ENCODE assay signal across 12 cellular contexts in the genomic region with DNA sequence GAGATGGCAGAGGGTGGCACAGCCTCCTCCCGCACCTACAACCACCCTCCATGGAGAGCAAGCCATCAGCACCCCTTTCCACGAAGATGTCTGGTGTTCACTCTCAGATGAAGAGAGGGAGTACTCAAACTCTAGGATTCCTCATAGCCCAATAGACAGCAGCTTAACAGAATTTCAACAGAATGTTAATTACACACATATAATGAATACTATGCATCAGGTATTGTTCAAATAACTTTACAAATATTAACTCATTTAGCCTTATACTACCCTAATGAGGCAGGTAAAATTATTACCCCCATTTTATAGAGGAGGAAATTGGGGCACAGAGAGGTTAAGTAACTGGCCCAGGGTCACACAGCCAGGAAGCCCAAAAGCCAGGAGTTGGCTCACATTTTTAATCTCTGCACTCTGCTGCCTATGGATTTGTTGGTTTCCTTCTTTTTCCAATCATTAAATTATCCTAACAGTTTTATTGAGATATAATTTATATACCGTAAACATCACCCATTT. TPM values are rescaled to one million over a fixed set of nuclear protein-coding genes. Genes with fewer than 3 reads are reported as not detected.
DNase-seq lines count a peak whose midpoint lies in the region; ATAC-seq and TF ChIP-seq lines count a peak whose summit lies in the region.
"Had no signal": no experiment of that assay in that cellular context is flagged by ENCODE, and none has a peak within 500 bp of the region (broad histone marks: within the 10 kb centered on the region; RNA-seq: fewer than 3 reads in every experiment).

No MANE protein-coding gene starts in this region.

- H3K36me3 ChIP-seq in hepatocyte (replicated peaks; ENCODE audit: insufficient read depth, low read depth) (no peaks in the 10 kb centered on the region), parathyroid adenoma (ENCODE audit: control insufficient read depth, insufficient read depth, low read length) (no peaks in the 10 kb centered on the region), upper lobe of right lung (no peaks in the 10 kb centered on the region)

- no peak overlapping the region for H3K9ac ChIP-seq in parathyroid adenoma

- peaks cover 28% of the 10 kb centered on the region for H3K4me1 ChIP-seq in hepatocyte (ENCODE audit: insufficient read depth)
- H3K4me1 ChIP-seq in parathyroid adenoma: no peaks in the 10 kb centered on the region
- H3K4me1 ChIP-seq in upper lobe of right lung: peaks cover 61% of the 10 kb centered on the region

- H3K4me3 ChIP-seq in hepatocyte (no peak overlapping the region), parathyroid adenoma (ENCODE audit: low read depth, low read length) (no peak overlapping the region), upper lobe of right lung (no peak overlapping the region)

- DNase-seq in caudate nucleus (lab: John Stamatoyannopoulos, UW) (no peak), hepatocyte (ENCODE audit: low spot score) (no peak), upper lobe of right lung (no peak), NCI-H2227 (lab: John Stamatoyannopoulos, UW; ENCODE audit: unreplicated experiment) (no peak), DMS114 treated with DMSO at 0.1 percent for 48 hours (lab: John Stamatoyannopoulos, UW; ENCODE audit: unreplicated experiment) (no peak)
- DNase-seq in activated effector memory CD4-positive, alpha-beta T cell treated with Interleukin-2 at 50 U/mL for 16 hours: no peak
- DNase-seq: CD4-positive, alpha-beta memory T cell; MM.1S; NCI-H2081 treated with DMSO at 0.1 percent for 48 hours had no signal

- H3K27ac ChIP-seq in caudate nucleus (ENCODE audit: low read depth, low read length) (peak overlapping the region; percentile 60), hepatocyte (peak overlapping the region; percentile 69), parathyroid adenoma (peak overlapping the region; percentile 48), upper lobe of right lung (peak overlapping the region; percentile 90)

- H3K79me2 ChIP-seq in hepatocyte: no peaks in the 10 kb centered on the region
- no peaks in the 10 kb centered on the region for H3K79me2 ChIP-seq in parathyroid adenoma

- H3K9me3 ChIP-seq in hepatocyte (ENCODE audit: low read depth) (peaks cover 4% of the 10 kb centered on the region), parathyroid adenoma (ENCODE audit: control insufficient read depth, low read length) (no peaks in the 10 kb centered on the region), upper lobe of right lung (no peaks in the 10 kb centered on the region)

- no peaks in the 10 kb centered on the region for H3K9me2 ChIP-seq in hepatocyte (replicated peaks; ENCODE audit: insufficient read depth)

- no peaks in the 10 kb centered on the region for H3K27me3 ChIP-seq in hepatocyte
- no peaks in the 10 kb centered on the region for H3K27me3 ChIP-seq in parathyroid adenoma (ENCODE audit: control insufficient read depth, insufficient read depth, low read length)
- no peaks in the 10 kb centered on the region for H3K27me3 ChIP-seq in upper lobe of right lung

- H2AFZ ChIP-seq in hepatocyte (no peak overlapping the region), parathyroid adenoma (no peak overlapping the region)

- no peak for ATAC-seq in upper lobe of right lung
- ATAC-seq: activated T-helper 17 cell treated with anti-CD3 and anti-CD28 coated beads, Interleukin-2, amount 50 U/mL, for 72 hours had no signal

- 97% methylated on average over 3 of the region's 3 CpGs for WGBS in hepatocyte (ENCODE audit: low lambda C conversion rate, missing lambda C conversion rate)

- TF ChIP-seq CTCF in hepatocyte (IDR thresholded peaks at IDR 0.05; ENCODE audit: poor library complexity): no peak
- no peak for TF ChIP-seq CTCF in parathyroid adenoma (IDR thresholded peaks at IDR 0.05)
- no peak for TF ChIP-seq CTCF in upper lobe of right lung (IDR thresholded peaks at IDR 0.05)

- H3K4me2 ChIP-seq in hepatocyte (peak overlapping the region; percentile 20), parathyroid adenoma (ENCODE audit: low read length) (no peak overlapping the region)

- no peaks in the 10 kb centered on the region for H4K20me1 ChIP-seq in hepatocyte (ENCODE audit: insufficient read depth, poor library complexity, severe bottlenecking)

- intact Hi-C loops in upper lobe of right lung (cut with DNase I): no loop called here

RNA-seq across cellular contexts. Expression of a gene that starts 39.0 kb away (rescaled TPM):
- total RNA-seq in hepatocyte: 25.8 and 26.8 TPM in 2 replicates
- polyA plus RNA-seq in hepatocyte: 26.3 and 29.6 TPM in 2 replicates
- total RNA-seq in upper lobe of right lung: 35.8 TPM

RNA-seq across cellular contexts. Expression of a gene that starts 55.0 kb away (rescaled TPM):
- total RNA-seq in hepatocyte (0.24 and 0.37 TPM in 2 replicates), upper lobe of right lung (0.72 TPM)
- 0.10 and 0.24 TPM in 2 replicates for polyA plus RNA-seq in hepatocyte
- total RNA-seq: HT-29 had no signal
